Comparison of ENCODE assay signal across 11 cellular contexts in genomic region chr13:99969368-99969933, GRCh38. TPM values are rescaled to one million over a fixed set of nuclear protein-coding genes. Genes with fewer than 3 reads are reported as not detected.
DNase-seq lines count a peak whose midpoint lies in the region; ATAC-seq, FAIRE-seq and TF ChIP-seq lines count a peak whose summit lies in the region.
"Had no signal": no experiment of that assay in that cellular context is flagged by ENCODE, and none has a peak within 500 bp of the region (broad histone marks: within the 10 kb centered on the region; RNA-seq: fewer than 3 reads in every experiment).

No MANE protein-coding gene starts in this region.

- H3K27me3 Mint-ChIP-seq in CD4-positive, alpha-beta T cell = peaks cover 77% of the 10 kb centered on the region
- H3K27me3 Mint-ChIP-seq in MCF 10A (ENCODE audit: insufficient read depth, unreplicated experiment) (peaks cover 21% of the 10 kb centered on the region), natural killer cell (ENCODE audit: low read depth in 2 of 2) (peaks cover 66 to 68% of the 10 kb centered on the region in 2 donors)

- POLR2A ChIA-PET in CD4-positive, alpha-beta T cell (lab: Charles Lee) = interaction anchor here (1.0 to 1.5 kb wide), 5 partner anchors 13 to 25 kb away, joined by 3 to 17 read pairs (median 5); no protein-coding TSS in a partner anchor
- POLR2A ChIA-PET in MCF 10A (lab: Yijun Ruan, JAX) = no interaction called here

- peaks cover 80% of the 10 kb centered on the region for H3K27me3 ChIP-seq in CD4-positive, alpha-beta T cell (ENCODE audit: control insufficient read depth, insufficient read depth, low read length)
- H3K27me3 ChIP-seq in uterus = peaks cover 56 to 75% of the 10 kb centered on the region in 2 donors

- no peak for TF ChIP-seq POLR2A in uterus (IDR thresholded peaks at IDR 0.05)

- H3K4me3 Mint-ChIP-seq in CD4-positive, alpha-beta T cell = peak overlapping the region; percentile 93
- H3K4me3 Mint-ChIP-seq in MCF 10A (ENCODE audit: unreplicated experiment) (peak overlapping the region; percentile 35), natural killer cell (peak overlapping the region; percentile 94)

- BruUV-seq in MCF 10A (replicated peaks; lab: Mats Ljungman, UMichigan) = no TSS peak

- no peak overlapping the region for H3K27ac ChIP-seq in CD4-positive, alpha-beta T cell (ENCODE audit: low read depth, low read length)
- H3K27ac ChIP-seq in uterus = no peak overlapping the region

- peak overlapping the region; percentile 84 for H3K27ac Mint-ChIP-seq in CD4-positive, alpha-beta T cell
- H3K27ac Mint-ChIP-seq in MCF 10A (ENCODE audit: low read depth, unreplicated experiment) = no peak overlapping the region
- H3K27ac Mint-ChIP-seq in natural killer cell = peak overlapping the region; percentile 59 to 68

- peaks cover 11% of the 10 kb centered on the region for H3K9me3 Mint-ChIP-seq in CD4-positive, alpha-beta T cell
- no peaks in the 10 kb centered on the region for H3K9me3 Mint-ChIP-seq in MCF 10A (ENCODE audit: unreplicated experiment)
- H3K9me3 Mint-ChIP-seq in natural killer cell = peaks cover 0 to 4% of the 10 kb centered on the region in 2 donors

- intact Hi-C loops in CD4-positive, alpha-beta T cell (cut with DNase I, micrococcal nuclease) = no loop called here
- intact Hi-C loops in MCF 10A (cut with micrococcal nuclease) = no loop called here
- intact Hi-C loops in natural killer cell (cut with micrococcal nuclease) = no loop called here
- intact Hi-C loops in uterus (cut with DNase I; ENCODE audit: low total_unique reads) = no loop called here

- H3K4me3 ChIP-seq in Jurkat, Clone E6-1 (ENCODE audit: low read length) = peak overlapping the region; percentile 58
- no peak overlapping the region for H3K4me3 ChIP-seq in uterus

- peak; percentile 16 for ATAC-seq in CD4-positive, alpha-beta T cell (ENCODE audit: poor library complexity)
- ATAC-seq in natural killer cell = no peak
- ATAC-seq in HG02571 (IDR thresholded peaks at IDR 0.05; ENCODE audit: unreplicated experiment) = no peak

- peaks cover 25% of the 10 kb centered on the region for H3K9me3 ChIP-seq in CD4-positive, alpha-beta T cell (ENCODE audit: control insufficient read depth, low read length)
- no peaks in the 10 kb centered on the region for H3K9me3 ChIP-seq in uterus

- H3K4me1 ChIP-seq in uterus = peaks cover 0 to 24% of the 10 kb centered on the region in 2 donors

- H3K4me1 Mint-ChIP-seq in CD4-positive, alpha-beta T cell (ENCODE audit: low read depth) = peaks cover 26% of the 10 kb centered on the region
- H3K4me1 Mint-ChIP-seq in MCF 10A (ENCODE audit: insufficient read depth, unreplicated experiment) (no peaks in the 10 kb centered on the region), natural killer cell (peaks cover 18 to 27% of the 10 kb centered on the region in 2 donors)

- FAIRE-seq in urothelium cell line (lab: Jason Lieb, UNC) = no peak
- FAIRE-seq: G401.6 had no signal

- DNase-seq in CD4-positive, alpha-beta T cell = no peak
- no peak for DNase-seq in Jurkat, Clone E6-1 (ENCODE audit: low read depth, low spot score)
- DNase-seq in MCF 10A (ENCODE audit: unreplicated experiment) (no peak), natural killer cell (no peak), urothelium cell line (ENCODE audit: low spot score) (no peak), NCI-H1930 (lab: John Stamatoyannopoulos, UW) (no peak), uterus (no peak)
- DNase-seq: SIG-M5 had no signal

- no peak for TF ChIP-seq CTCF in CD4-positive, alpha-beta T cell (IDR thresholded peaks at IDR 0.05)
- TF ChIP-seq CTCF in MCF 10A (IDR thresholded peaks at IDR 0.05; ENCODE audit: unreplicated experiment) = no peak
- no peak for TF ChIP-seq CTCF in natural killer cell (IDR thresholded peaks at IDR 0.05)
- no peak for TF ChIP-seq CTCF in uterus (IDR thresholded peaks at IDR 0.05)

- no peaks in the 10 kb centered on the region for H3K36me3 ChIP-seq in uterus

- CTCF ChIA-PET in CD4-positive, alpha-beta T cell (lab: Charles Lee) = interaction anchor here (0.9 kb wide), 1 partner anchor 11 kb away, joined by 3 read pairs; no protein-coding TSS in a partner anchor
- CTCF ChIA-PET in MCF 10A (lab: Yijun Ruan, JAX) = interaction anchor here (0.6 kb wide), 1 partner anchor 294 kb away, joined by 3 read pairs; no protein-coding TSS in a partner anchor

- H3K36me3 Mint-ChIP-seq in CD4-positive, alpha-beta T cell (ENCODE audit: low read depth) = peaks cover 9% of the 10 kb centered on the region
- H3K36me3 Mint-ChIP-seq in MCF 10A (ENCODE audit: insufficient read depth, unreplicated experiment) = no peaks in the 10 kb centered on the region
- peaks cover 17% of the 10 kb centered on the region for H3K36me3 Mint-ChIP-seq in natural killer cell

RNA-seq across cellular contexts. Expression of gene ZIC5, which starts 2.1 kb away (rescaled TPM):
- not detected for total RNA-seq in CD4-positive, alpha-beta T cell
- polyA plus RNA-seq in Jurkat, Clone E6-1 (2012; ENCODE audit: insufficient read depth, insufficient read length) = 0.55 TPM
- total RNA-seq in MCF 10A (2022) (not detected in 2 replicates), natural killer cell (not detected), uterus (not detected)
- total RNA-seq: LHCN-M2 had no signal

RNA-seq across cellular contexts. Expression of gene ZIC2, which starts 12.1 kb away (rescaled TPM):
- not detected for total RNA-seq in CD4-positive, alpha-beta T cell
- 3.9 TPM for polyA plus RNA-seq in Jurkat, Clone E6-1 (2012; ENCODE audit: insufficient read depth, insufficient read length)
- 7.0 and 8.2 TPM in 2 replicates for total RNA-seq in MCF 10A (2022)
- not detected for total RNA-seq in natural killer cell
- total RNA-seq in uterus = not detected
- total RNA-seq: LHCN-M2 had no signal

Comparison
In these comparisons a context has a peak if more than half of its experiments do, and no peak if none do; other contexts are left out.
1. H3K4me3 Mint-ChIP-seq: peak in every context shown above with its lines; median percentile 94 in natural killer cell; 93 in CD4-positive, alpha-beta T cell; 35 in MCF 10A.